ENCODE assay signal across 9 cellular contexts in the genomic region with DNA sequence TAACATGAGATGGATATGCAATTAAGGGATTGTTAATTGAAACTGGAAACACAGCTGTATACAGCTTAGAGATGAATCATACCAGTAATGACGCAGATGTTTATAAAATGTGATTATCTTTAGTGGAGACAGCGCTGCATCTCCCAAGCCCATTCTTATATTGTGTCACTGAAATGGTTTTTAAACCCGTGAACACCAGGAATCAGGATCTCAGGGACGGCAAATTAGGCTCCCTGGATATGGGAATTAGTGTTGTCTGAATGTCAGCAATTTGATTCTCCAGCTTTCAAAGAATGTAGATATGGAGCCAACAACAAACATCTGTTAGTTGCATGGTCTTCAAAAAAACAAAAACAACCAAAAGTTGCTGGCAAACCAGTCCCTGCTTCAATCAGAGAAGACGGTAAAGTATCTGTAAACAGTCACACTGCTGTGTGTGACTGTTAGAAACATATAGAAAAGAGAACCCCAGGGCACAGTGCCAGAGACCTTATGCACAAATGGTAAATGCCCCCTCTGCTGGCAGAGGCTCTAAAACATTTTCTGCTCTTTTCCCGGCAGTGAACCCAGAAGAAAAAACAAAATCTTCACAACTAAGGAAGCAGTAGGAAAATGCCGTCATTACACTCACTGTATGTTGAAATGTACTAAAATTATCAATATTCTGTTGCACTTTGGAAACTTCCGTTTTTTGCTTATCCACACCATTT.
DNase-seq lines count a peak whose midpoint lies in the region; ATAC-seq and TF ChIP-seq lines count a peak whose summit lies in the region.
"Had no signal": no experiment of that assay in that cellular context is flagged by ENCODE, and none has a peak within 500 bp of the region (broad histone marks: within the 10 kb centered on the region; RNA-seq: fewer than 3 reads in every experiment).

No MANE protein-coding gene starts in this region.

- TF ChIP-seq CTCF in RWPE1 (conservative IDR thresholded peaks at IDR 0.05; ENCODE audit: low read depth), result no peak

- POLR2A ChIA-PET in RWPE1 (lab: Yijun Ruan, JAX; ENCODE audit: low non-redundant PET), result no interaction called here

- CTCF ChIA-PET in RWPE1 (lab: Yijun Ruan, JAX), result interaction anchor here (0.6 to 0.7 kb wide), 2 partner anchors 14 to 33 kb away, joined by 3 read pairs; no protein-coding TSS in a partner anchor

- ATAC-seq in HG03135 (IDR thresholded peaks at IDR 0.05; ENCODE audit: unreplicated experiment) (peak; percentile 55), GM19035 (IDR thresholded peaks at IDR 0.05; ENCODE audit: unreplicated experiment) (no peak), HG02885 (IDR thresholded peaks at IDR 0.05; ENCODE audit: poor library complexity, unreplicated experiment) (no peak)

- H3K27ac ChIP-seq in RWPE1, result no peak overlapping the region

- DNase-seq in Daoy (ENCODE audit: low read depth) (peak; percentile 42), RWPE1 (ENCODE audit: low spot score) (peak; percentile 20), fibroblast of peridontal ligament (ENCODE audit: extremely low read depth) (peak; percentile 70), renal cortical epithelial cell (ENCODE audit: low read depth) (peak; percentile 22), NCI-H2227 treated with DMSO at 0.1 percent for 48 hours (lab: John Stamatoyannopoulos, UW) (no peak)
- DNase-seq: naive B cell had no signal
